8 cellular contexts compared by ENCODE assay signal in the genomic region with DNA sequence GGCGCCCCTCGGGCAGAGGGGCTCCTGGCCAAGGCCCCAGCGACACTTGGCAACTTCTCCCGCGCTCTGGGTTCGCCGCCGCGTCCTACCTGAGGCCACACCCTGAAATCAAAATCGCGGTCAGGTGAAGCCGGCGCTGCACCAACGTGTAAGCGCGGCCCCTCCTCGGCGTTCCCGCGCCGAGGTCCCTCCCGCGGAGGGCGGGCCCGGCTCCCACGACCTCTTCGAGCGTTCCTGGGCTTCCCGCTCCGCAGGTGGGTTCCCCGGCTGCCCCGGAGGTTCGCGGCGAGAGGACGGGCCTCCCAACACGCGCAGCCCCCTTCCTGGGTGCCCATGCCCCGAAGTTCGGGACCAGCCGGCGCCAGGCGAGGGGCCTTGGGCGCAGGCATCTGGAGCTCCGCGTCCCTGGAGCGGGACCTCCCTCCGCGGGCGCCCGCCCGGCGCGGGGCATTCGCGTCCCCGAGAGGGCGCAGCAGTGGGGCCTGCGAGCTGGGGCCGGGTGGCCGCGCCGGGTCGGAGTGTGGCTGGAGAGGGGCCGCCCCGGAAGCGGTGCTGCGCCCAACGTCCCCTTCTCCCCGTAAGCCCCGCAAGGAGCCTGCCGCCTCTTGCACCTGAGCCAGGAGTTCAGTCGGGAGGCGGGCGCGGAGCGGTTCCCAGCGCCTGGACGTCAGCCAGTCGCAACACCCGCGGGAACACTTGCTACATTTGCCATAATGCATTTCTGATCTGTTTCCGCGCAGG. TPM values are rescaled to one million over a fixed set of nuclear protein-coding genes. Genes with fewer than 3 reads are reported as not detected.
DNase-seq lines count a peak whose midpoint lies in the region; ATAC-seq and TF ChIP-seq lines count a peak whose summit lies in the region.
"Had no signal": no experiment of that assay in that cellular context is flagged by ENCODE, and none has a peak within 500 bp of the region (broad histone marks: within the 10 kb centered on the region; RNA-seq: fewer than 3 reads in every experiment).

No MANE protein-coding gene starts in this region.

- peak; percentile 56 for ATAC-seq in GM18505 (IDR thresholded peaks at IDR 0.05; ENCODE audit: unreplicated experiment)
- ATAC-seq in memory B cell (ENCODE audit: low read depth), result peak; percentile 72
- no peak for ATAC-seq in HG02884 (IDR thresholded peaks at IDR 0.05; ENCODE audit: unreplicated experiment)

- H3K27ac Mint-ChIP-seq in memory B cell, result no peak overlapping the region
- peak overlapping the region; percentile 82 for H3K27ac Mint-ChIP-seq in type B pancreatic cell

- peak overlapping the region; percentile 78 for H3K4me3 Mint-ChIP-seq in memory B cell
- peak overlapping the region; percentile 92 for H3K4me3 Mint-ChIP-seq in type B pancreatic cell

- H3K9me3 Mint-ChIP-seq in memory B cell, result no peaks in the 10 kb centered on the region
- no peaks in the 10 kb centered on the region for H3K9me3 Mint-ChIP-seq in type B pancreatic cell

- no peaks in the 10 kb centered on the region for H3K36me3 Mint-ChIP-seq in memory B cell
- H3K36me3 Mint-ChIP-seq in type B pancreatic cell, result no peaks in the 10 kb centered on the region

- H3K4me1 Mint-ChIP-seq in memory B cell (peaks cover 11% of the 10 kb centered on the region), type B pancreatic cell (ENCODE audit: unreplicated experiment) (peaks cover 14% of the 10 kb centered on the region)

- TF ChIP-seq CTCF in choroid plexus epithelial cell (conservative IDR thresholded peaks at IDR 0.05; ENCODE audit: low read depth, low read length) (no peak), type B pancreatic cell (conservative IDR thresholded peaks at IDR 0.05) (no peak)

- DNase-seq in NCI-H69 (lab: John Stamatoyannopoulos, UW) (peak; percentile 87), choroid plexus epithelial cell (ENCODE audit: low read depth) (peak; percentile 23), memory B cell (ENCODE audit: low spot score in 2 of 2) (no peak), type B pancreatic cell (ENCODE audit: extremely low spot score, unreplicated experiment) (no peak), EL (no peak)

- H3K4me3 ChIP-seq in choroid plexus epithelial cell (ENCODE audit: low read depth, low read length), result peak overlapping the region; percentile 54

- TF ChIP-seq POLR2A in GM18505 (IDR thresholded peaks at IDR 0.05; ENCODE audit: borderline replicate concordance, extremely low read depth, insufficient read depth, insufficient read length), result no peak

- H3K27me3 Mint-ChIP-seq in memory B cell (peaks cover 11% of the 10 kb centered on the region), type B pancreatic cell (peaks cover 48% of the 10 kb centered on the region)

RNA-seq across cellular contexts. Expression of a gene that starts 13.7 kb away (rescaled TPM):
- total RNA-seq in type B pancreatic cell (ENCODE audit: low replicate concordance), result 7.8 and 21.2 TPM in 2 replicates
- total RNA-seq: SK-MEL-5 had no signal

RNA-seq across cellular contexts. Expression of a gene that starts 30.3 kb away (rescaled TPM):
- 0.98 and 1.5 TPM in 2 replicates for total RNA-seq in type B pancreatic cell (ENCODE audit: low replicate concordance)

RNA-seq across cellular contexts. Expression of a gene that starts 55.1 kb away (rescaled TPM):
- 0.71 and 5.8 TPM in 2 replicates for total RNA-seq in type B pancreatic cell (ENCODE audit: low replicate concordance)

Comparison
In these comparisons a context has a peak if more than half of its experiments do, and no peak if none do; other contexts are left out.
1. DNase-seq: peak in NCI-H69 (single experiment) and choroid plexus epithelial cell (single experiment); none in memory B cell (0 of 2), type B pancreatic cell (single experiment) and EL (single experiment).